Comparison of ENCODE assay signal across 5 cellular contexts in genomic region chr22:32478552-32478951, GRCh38. TPM values are rescaled to one million over a fixed set of nuclear protein-coding genes. Genes with fewer than 3 reads are reported as not detected.
"Had no signal": no experiment of that assay in that cellular context is flagged by ENCODE, and none has a peak within 500 bp of the region (broad histone marks: within the 10 kb centered on the region; RNA-seq: fewer than 3 reads in every experiment).

No MANE protein-coding gene starts in this region.

RNA-seq across cellular contexts. Expression of gene BPIFC, which starts 14.3 kb away (rescaled TPM):
- total RNA-seq: HT-29, IMR-90, M059J, Right ventricle myocardium superior, SJSA1 had no signal
- polyA plus RNA-seq: IMR-90 had no signal
